ENCODE assay signal across 9 cellular contexts in the genomic region with DNA sequence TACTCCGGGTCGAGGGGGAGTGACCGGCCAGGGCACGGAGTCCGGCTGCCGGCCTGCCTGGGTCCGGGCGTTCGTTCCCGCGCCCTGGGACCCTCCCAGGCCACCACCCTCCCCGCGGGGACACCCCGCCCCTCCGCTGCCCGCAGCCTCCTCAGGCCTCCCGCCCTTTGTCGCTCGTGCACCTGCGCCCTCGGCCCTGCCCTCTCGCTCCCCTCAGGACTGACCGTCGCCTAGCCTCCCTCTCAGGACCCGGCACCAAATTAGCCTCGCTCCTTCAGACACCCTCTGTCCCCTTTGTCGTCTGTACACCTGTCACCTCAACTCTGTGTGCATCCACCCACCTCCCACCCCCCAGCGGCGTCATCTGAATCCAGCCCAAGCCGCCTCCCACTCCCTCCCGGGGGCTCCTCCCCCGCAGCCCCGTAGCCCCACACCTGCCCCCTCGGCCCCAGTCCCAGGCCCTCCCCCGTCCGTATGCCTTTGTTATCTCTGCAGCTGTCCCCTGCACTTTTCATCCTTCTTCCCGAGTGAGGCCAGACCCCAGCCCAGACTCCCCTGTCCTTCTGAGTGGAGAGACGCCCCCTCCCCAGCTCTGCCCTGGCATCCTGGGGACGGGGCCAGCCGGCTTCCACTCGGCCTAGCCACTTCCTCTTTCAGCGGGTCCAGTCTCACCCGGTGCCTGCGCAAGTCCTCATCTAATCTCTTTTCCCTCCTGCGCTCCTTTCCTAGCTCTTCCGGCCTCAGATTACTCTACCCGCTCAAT. TPM values are rescaled to one million over a fixed set of nuclear protein-coding genes. Genes with fewer than 3 reads are reported as not detected.
A peak's percentile ranks its signal among the peaks of the same experiment; 100 is the strongest.
DNase-seq lines count a peak whose midpoint lies in the region; ATAC-seq and TF ChIP-seq lines count a peak whose summit lies in the region.
"Had no signal": no experiment of that assay in that cellular context is flagged by ENCODE, and none has a peak within 500 bp of the region (broad histone marks: within the 10 kb centered on the region; RNA-seq: fewer than 3 reads in every experiment).

No MANE protein-coding gene starts in this region.

- H3K36me3 ChIP-seq in NT2/D1 (ENCODE audit: insufficient read depth, insufficient read length, low read length) = peaks cover 32% of the 10 kb centered on the region

- H3K4me3 ChIP-seq in AG04449 (ENCODE audit: low read depth, low read length) (peak overlapping the region; percentile 56), NT2/D1 (ENCODE audit: insufficient read length, low read depth) (peak overlapping the region; percentile 55)

- H3K9me3 ChIP-seq in NT2/D1 (ENCODE audit: insufficient read depth, low read length) = no peaks in the 10 kb centered on the region

- H3K27me3 ChIP-seq in NT2/D1 (ENCODE audit: insufficient read depth, insufficient read length) = peaks cover 24% of the 10 kb centered on the region
- H3K27me3 ChIP-seq in foreskin keratinocyte = peaks cover 20% of the 10 kb centered on the region

- peaks cover 9% of the 10 kb centered on the region for H3K36me3 Mint-ChIP-seq in activated T-helper 1 cell treated with anti-CD3 and anti-CD28 coated beads, Interleukin-12 subunit alpha, Interleukin-12 subunit beta, Interleukin-2, Interleukin-4 antibody, amounts not matched to agents 30 ng/mL and 10 ng/mL and 1 ng/mL, durations not matched to agents 14 hours and 24 hours and 36 hours (ENCODE audit: low read depth)
- peaks cover 6% of the 10 kb centered on the region for H3K36me3 Mint-ChIP-seq in progenitor cell of endocrine pancreas (ENCODE audit: insufficient read depth)

- peaks cover 17% of the 10 kb centered on the region for H3K27me3 Mint-ChIP-seq in activated T-helper 1 cell treated with anti-CD3 and anti-CD28 coated beads, Interleukin-12 subunit alpha, Interleukin-12 subunit beta, Interleukin-2, Interleukin-4 antibody, amounts not matched to agents 30 ng/mL and 10 ng/mL and 1 ng/mL, durations not matched to agents 14 hours and 24 hours and 36 hours (ENCODE audit: insufficient read depth)
- no peaks in the 10 kb centered on the region for H3K27me3 Mint-ChIP-seq in progenitor cell of endocrine pancreas

- TF ChIP-seq CTCF in AG04449 (IDR thresholded peaks at IDR 0.05; ENCODE audit: insufficient read depth, low read length, missing control alignments) (no peak), foreskin keratinocyte (conservative IDR thresholded peaks at IDR 0.05) (no peak), progenitor cell of endocrine pancreas (IDR thresholded peaks at IDR 0.05; ENCODE audit: unreplicated experiment) (no peak)

- peak overlapping the region; percentile 89 for H3K4me3 Mint-ChIP-seq in activated T-helper 1 cell treated with anti-CD3 and anti-CD28 coated beads, Interleukin-12 subunit alpha, Interleukin-12 subunit beta, Interleukin-2, Interleukin-4 antibody, amounts not matched to agents 30 ng/mL and 10 ng/mL and 1 ng/mL, durations not matched to agents 14 hours and 24 hours and 36 hours
- peak overlapping the region; percentile 87 for H3K4me3 Mint-ChIP-seq in progenitor cell of endocrine pancreas (ENCODE audit: low read depth)

- peak; percentile 24 for ATAC-seq in GM19324 (IDR thresholded peaks at IDR 0.05; ENCODE audit: low FRiP score, unreplicated experiment)
- ATAC-seq in HG03457 (IDR thresholded peaks at IDR 0.05; ENCODE audit: unreplicated experiment) = peak; percentile 20
- peak; percentile 1 for ATAC-seq in foreskin keratinocyte

- H3K27ac ChIP-seq in foreskin keratinocyte = no peak overlapping the region

- H3K4me1 Mint-ChIP-seq in activated T-helper 1 cell treated with anti-CD3 and anti-CD28 coated beads, Interleukin-12 subunit alpha, Interleukin-12 subunit beta, Interleukin-2, Interleukin-4 antibody, amounts not matched to agents 30 ng/mL and 10 ng/mL and 1 ng/mL, durations not matched to agents 14 hours and 24 hours and 36 hours (ENCODE audit: low read depth) = peaks cover 8% of the 10 kb centered on the region
- peaks cover 21% of the 10 kb centered on the region for H3K4me1 Mint-ChIP-seq in progenitor cell of endocrine pancreas (ENCODE audit: low read depth)

- intact Hi-C loops in activated T-helper 1 cell treated with anti-CD3 and anti-CD28 coated beads, Interleukin-12 subunit alpha, Interleukin-12 subunit beta, Interleukin-2, Interleukin-4 antibody, amounts not matched to agents 30 ng/mL and 10 ng/mL and 1 ng/mL, durations not matched to agents 14 hours and 24 hours and 36 hours (cut with micrococcal nuclease) = loop anchor here (2.0 kb wide), 2 partner anchors 28 to 40 kb away; a partner anchor contains a TSS

- CTCF ChIA-PET in AG04449 (lab: Yijun Ruan, JAX) = interaction anchor here (0.8 to 2.1 kb wide), 8 partner anchors 12 to 174 kb away, joined by 3 to 7 read pairs (median 3); a partner anchor contains a TSS

- peak overlapping the region; percentile 81 for H3K27ac Mint-ChIP-seq in activated T-helper 1 cell treated with anti-CD3 and anti-CD28 coated beads, Interleukin-12 subunit alpha, Interleukin-12 subunit beta, Interleukin-2, Interleukin-4 antibody, amounts not matched to agents 30 ng/mL and 10 ng/mL and 1 ng/mL, durations not matched to agents 14 hours and 24 hours and 36 hours
- H3K27ac Mint-ChIP-seq in progenitor cell of endocrine pancreas = peak overlapping the region; percentile 93

- DNase-seq in AG04449 (ENCODE audit: low read depth, low spot score) (no peak), NT2/D1 (ENCODE audit: low read depth, low spot score) (no peak), foreskin keratinocyte (no peak), progenitor cell of endocrine pancreas (ENCODE audit: low spot score, unreplicated experiment) (no peak)
- DNase-seq in activated T-helper 1 cell treated with anti-CD3 and anti-CD28 coated beads, Interleukin-12 subunit alpha, Interleukin-12 subunit beta, Interleukin-2, Interleukin-4 antibody, amounts not matched to agents 30 ng/mL and 10 ng/mL and 1 ng/mL, durations not matched to agents 14 hours and 24 hours and 36 hours (ENCODE audit: low spot score) = peak; percentile 24
- DNase-seq in NK-92 treated with Interleukin-12 subunit alpha and Interleukin-12 subunit beta, amount 100 ng/mL, for 24 hours (lab: John Stamatoyannopoulos, UW) = no peak

- H3K9me3 Mint-ChIP-seq in activated T-helper 1 cell treated with anti-CD3 and anti-CD28 coated beads, Interleukin-12 subunit alpha, Interleukin-12 subunit beta, Interleukin-2, Interleukin-4 antibody, amounts not matched to agents 30 ng/mL and 10 ng/mL and 1 ng/mL, durations not matched to agents 14 hours and 24 hours and 36 hours = no peaks in the 10 kb centered on the region
- H3K9me3 Mint-ChIP-seq in progenitor cell of endocrine pancreas (ENCODE audit: low read depth) = no peaks in the 10 kb centered on the region

- peaks cover 18% of the 10 kb centered on the region for H3K4me1 ChIP-seq in NT2/D1 (ENCODE audit: insufficient read depth, insufficient read length)
- H3K4me1 ChIP-seq in foreskin keratinocyte = no peaks in the 10 kb centered on the region

- H3K9ac ChIP-seq in NT2/D1 (ENCODE audit: insufficient read length, low read depth) = peak overlapping the region; percentile 52

- POLR2A ChIA-PET in AG04449 (lab: Yijun Ruan, JAX) = interaction anchor here (0.5 to 0.6 kb wide), 2 partner anchors 26 to 502 kb away, joined by 3 read pairs; no protein-coding TSS in a partner anchor

RNA-seq across cellular contexts. Expression of a gene that starts 0.6 kb away (rescaled TPM):
- 1.1 TPM in 2 replicates for total RNA-seq in activated T-helper 1 cell treated with anti-CD3 and anti-CD28 coated beads, Interleukin-12 subunit alpha, Interleukin-12 subunit beta, Interleukin-2, Interleukin-4 antibody, amounts not matched to agents 30 ng/mL and 10 ng/mL and 1 ng/mL, durations not matched to agents 14 hours and 24 hours and 36 hours
- total RNA-seq in foreskin keratinocyte (0.07 and 0.14 TPM in 2 replicates), progenitor cell of endocrine pancreas (3.0 and 3.8 TPM in 2 replicates)
- 0.10 and 0.13 TPM in 2 replicates for polyA plus RNA-seq in foreskin keratinocyte
- total RNA-seq: renal cortical epithelial cell had no signal

RNA-seq across cellular contexts. Expression of a gene that starts 21.5 kb away (rescaled TPM):
- total RNA-seq in activated T-helper 1 cell treated with anti-CD3 and anti-CD28 coated beads, Interleukin-12 subunit alpha, Interleukin-12 subunit beta, Interleukin-2, Interleukin-4 antibody, amounts not matched to agents 30 ng/mL and 10 ng/mL and 1 ng/mL, durations not matched to agents 14 hours and 24 hours and 36 hours = 84.5 and 93.1 TPM in 2 replicates
- total RNA-seq in foreskin keratinocyte (29.1 and 31.7 TPM in 2 replicates), progenitor cell of endocrine pancreas (81.9 and 96.5 TPM in 2 replicates)
- 38.0 and 38.7 TPM in 2 replicates for polyA plus RNA-seq in foreskin keratinocyte

RNA-seq across cellular contexts. Expression of a gene that starts 27.3 kb away (rescaled TPM):
- 15.3 and 19.4 TPM in 2 replicates for total RNA-seq in activated T-helper 1 cell treated with anti-CD3 and anti-CD28 coated beads, Interleukin-12 subunit alpha, Interleukin-12 subunit beta, Interleukin-2, Interleukin-4 antibody, amounts not matched to agents 30 ng/mL and 10 ng/mL and 1 ng/mL, durations not matched to agents 14 hours and 24 hours and 36 hours
- total RNA-seq in foreskin keratinocyte (0.25 and 0.58 TPM in 2 replicates), progenitor cell of endocrine pancreas (4.0 and 5.3 TPM in 2 replicates)
- polyA plus RNA-seq in foreskin keratinocyte = 0.16 and 0.17 TPM in 2 replicates

RNA-seq across cellular contexts. Expression of a gene that starts 31.2 kb away (rescaled TPM):
- 40.5 and 42.3 TPM in 2 replicates for total RNA-seq in activated T-helper 1 cell treated with anti-CD3 and anti-CD28 coated beads, Interleukin-12 subunit alpha, Interleukin-12 subunit beta, Interleukin-2, Interleukin-4 antibody, amounts not matched to agents 30 ng/mL and 10 ng/mL and 1 ng/mL, durations not matched to agents 14 hours and 24 hours and 36 hours
- total RNA-seq in foreskin keratinocyte (26.3 and 29.7 TPM in 2 replicates), progenitor cell of endocrine pancreas (27.3 and 27.5 TPM in 2 replicates)
- 16.0 and 17.0 TPM in 2 replicates for polyA plus RNA-seq in foreskin keratinocyte

RNA-seq across cellular contexts. Expression of a gene that starts 40.5 kb away (rescaled TPM):
- 1.6 and 2.7 TPM in 2 replicates for total RNA-seq in activated T-helper 1 cell treated with anti-CD3 and anti-CD28 coated beads, Interleukin-12 subunit alpha, Interleukin-12 subunit beta, Interleukin-2, Interleukin-4 antibody, amounts not matched to agents 30 ng/mL and 10 ng/mL and 1 ng/mL, durations not matched to agents 14 hours and 24 hours and 36 hours
- total RNA-seq in foreskin keratinocyte (20.3 and 22.2 TPM in 2 replicates), progenitor cell of endocrine pancreas (5.3 and 5.9 TPM in 2 replicates)
- 26.2 and 31.5 TPM in 2 replicates for polyA plus RNA-seq in foreskin keratinocyte
